ENCODE assay signal across 18 cellular contexts in genomic region chr4:176654565-176655216, GRCh38.
DNase-seq lines count a peak whose midpoint lies in the region; ATAC-seq and TF ChIP-seq lines count a peak whose summit lies in the region.
"Had no signal": no experiment of that assay in that cellular context is flagged by ENCODE, and none has a peak within 500 bp of the region (broad histone marks: within the 10 kb centered on the region; RNA-seq: fewer than 3 reads in every experiment).

No MANE protein-coding gene starts in this region.

- H3K36me3 ChIP-seq in MM.1S (replicated peaks; ENCODE audit: insufficient read depth, low read length) = no peaks in the 10 kb centered on the region

- H4K20me1 ChIP-seq in MM.1S (ENCODE audit: insufficient read depth, low read length) = no peaks in the 10 kb centered on the region

- H3F3A ChIP-seq in MM.1S (ENCODE audit: insufficient read depth, low read length) = no peaks in the 10 kb centered on the region

- no peaks in the 10 kb centered on the region for H3K79me2 ChIP-seq in MM.1S (ENCODE audit: low read length)

- H2AFZ ChIP-seq in MM.1S (ENCODE audit: low read length) = no peak overlapping the region

- H3K27me3 ChIP-seq in MM.1S (replicated peaks; ENCODE audit: insufficient read depth, low read length) = no peaks in the 10 kb centered on the region

- H3K27ac ChIP-seq in MM.1S (ENCODE audit: low read length) = no peak overlapping the region
- H3K27ac ChIP-seq: RWPE1 had no signal

- H3K4me1 ChIP-seq in MM.1S (ENCODE audit: low read length) = no peaks in the 10 kb centered on the region

- no peak overlapping the region for H3K9ac ChIP-seq in MM.1S (ENCODE audit: low read length)

- H3K4me3 ChIP-seq in MM.1S (ENCODE audit: low read length) = no peak overlapping the region

- H3K9me2 ChIP-seq in MM.1S (replicated peaks; ENCODE audit: insufficient read depth, low read length) = no peaks in the 10 kb centered on the region

- no peak for TF ChIP-seq CTCF in MM.1S (IDR thresholded peaks at IDR 0.05; ENCODE audit: low read length)

- peak; percentile 22 for ATAC-seq in SK-N-SH treated with all-trans-retinoic acid at 6 μM for 48 hours
- no peak for ATAC-seq in GM18907 (IDR thresholded peaks at IDR 0.05; ENCODE audit: unreplicated experiment)
- ATAC-seq: PC-3 had no signal

- DNase-seq in EH (ENCODE audit: low read depth) (peak; percentile 47), MM.1S (peak; percentile 8), iris pigment epithelial cell (ENCODE audit: low read depth) (peak; percentile 47), GDM1 (lab: John Stamatoyannopoulos, UW) (no peak), ureter (ENCODE audit: low spot score) (no peak), foreskin melanocyte (no peak)
- DNase-seq: C1 segment of cervical spinal cord, DMS 273 treated with DMSO at 0.1 percent for 48 hours, H7, NCI-H1092 treated with DMSO at 0.1 percent for 48 hours, NCI-H1694, NCI-H226, NCI-H524 treated with DMSO at 0.1 percent for 48 hours, PC-3, SW 1271 had no signal

- H3K4me2 ChIP-seq in MM.1S (ENCODE audit: low read depth, low read length) = no peak overlapping the region

- H3K9me3 ChIP-seq in MM.1S (replicated peaks; ENCODE audit: insufficient read depth, low read length) = no peaks in the 10 kb centered on the region

TF ChIP-seq in SK-N-SH treated with all-trans-retinoic acid at 6 μM for 48 hours, 23 proteins besides CTCF, POLR2A, EP300 and RAD21:
- TF ChIP-seq CSRNP3 (CRISPR knock-in tag; IDR thresholded peaks at IDR 0.05) (no peak), GLIS3 (CRISPR knock-in tag; IDR thresholded peaks at IDR 0.05) (no peak), ARNTL (CRISPR knock-in tag; IDR thresholded peaks at IDR 0.05; ENCODE audit: borderline replicate concordance, low read depth) (no peak), ZNF565 (CRISPR knock-in tag; conservative IDR thresholded peaks at IDR 0.05; ENCODE audit: low read depth) (no peak)

Comparison
In these comparisons a context has a peak if more than half of its experiments do, and no peak if none do; other contexts are left out.
1. DNase-seq: peak in EH (single experiment), MM.1S (single experiment) and iris pigment epithelial cell (single experiment); none in GDM1 (single experiment), ureter (single experiment) and foreskin melanocyte (single experiment).